In genomic region chr3:61251174-61251972, GRCh38 we compare ENCODE assay signal across 1 cellular context.
A peak's percentile ranks its signal among the peaks of the same experiment; 100 is the strongest.
TF ChIP-seq lines count a peak whose summit lies in the region.

Gene FHIT, minus strand, starts transcription at chr3:61251452.

TF ChIP-seq in K562, 482 proteins besides CTCF, POLR2A, EP300 and RAD21 (continued from another document and continues in another):
- TF ChIP-seq, protein P1, sequence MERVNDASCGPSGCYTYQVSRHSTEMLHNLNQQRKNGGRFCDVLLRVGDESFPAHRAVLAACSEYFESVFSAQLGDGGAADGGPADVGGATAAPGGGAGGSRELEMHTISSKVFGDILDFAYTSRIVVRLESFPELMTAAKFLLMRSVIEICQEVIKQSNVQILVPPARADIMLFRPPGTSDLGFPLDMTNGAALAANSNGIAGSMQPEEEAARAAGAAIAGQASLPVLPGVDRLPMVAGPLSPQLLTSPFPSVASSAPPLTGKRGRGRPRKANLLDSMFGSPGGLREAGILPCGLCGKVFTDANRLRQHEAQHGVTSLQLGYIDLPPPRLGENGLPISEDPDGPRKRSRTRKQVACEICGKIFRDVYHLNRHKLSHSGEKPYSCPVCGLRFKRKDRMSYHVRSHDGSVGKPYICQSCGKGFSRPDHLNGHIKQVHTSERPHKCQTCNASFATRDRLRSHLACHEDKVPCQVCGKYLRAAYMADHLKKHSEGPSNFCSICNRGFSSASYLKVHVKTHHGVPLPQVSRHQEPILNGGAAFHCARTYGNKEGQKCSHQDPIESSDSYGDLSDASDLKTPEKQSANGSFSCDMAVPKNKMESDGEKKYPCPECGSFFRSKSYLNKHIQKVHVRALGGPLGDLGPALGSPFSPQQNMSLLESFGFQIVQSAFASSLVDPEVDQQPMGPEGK (CRISPR knock-in tag; IDR thresholded peaks at IDR 0.05; ENCODE audit: borderline replicate concordance): no peak
- TF ChIP-seq SAFB (IDR thresholded peaks at IDR 0.05; ENCODE audit: borderline replicate concordance, low read depth, low read length): no peak
- TF ChIP-seq ZNF561 (CRISPR knock-in tag; conservative IDR thresholded peaks at IDR 0.05): no peak
- no peak for TF ChIP-seq SFPQ (IDR thresholded peaks at IDR 0.05; ENCODE audit: low read depth, low read length)
- TF ChIP-seq, protein P2, sequence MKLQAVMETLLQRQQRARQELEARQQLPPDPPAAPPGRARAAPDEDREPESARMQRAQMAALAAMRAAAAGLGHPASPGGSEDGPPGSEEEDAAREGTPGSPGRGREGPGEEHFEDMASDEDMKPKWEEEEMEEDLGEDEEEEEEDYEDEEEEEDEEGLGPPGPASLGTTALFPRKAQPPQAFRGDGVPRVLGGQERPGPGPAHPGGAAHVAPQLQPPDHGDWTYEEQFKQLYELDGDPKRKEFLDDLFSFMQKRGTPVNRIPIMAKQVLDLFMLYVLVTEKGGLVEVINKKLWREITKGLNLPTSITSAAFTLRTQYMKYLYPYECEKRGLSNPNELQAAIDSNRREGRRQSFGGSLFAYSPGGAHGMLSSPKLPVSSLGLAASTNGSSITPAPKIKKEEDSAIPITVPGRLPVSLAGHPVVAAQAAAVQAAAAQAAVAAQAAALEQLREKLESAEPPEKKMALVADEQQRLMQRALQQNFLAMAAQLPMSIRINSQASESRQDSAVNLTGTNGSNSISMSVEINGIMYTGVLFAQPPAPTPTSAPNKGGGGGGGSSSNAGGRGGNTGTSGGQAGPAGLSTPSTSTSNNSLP (IDR thresholded peaks at IDR 0.05; ENCODE audit: borderline replicate concordance, low read depth, low read length): no peak
- peak; percentile 73 for TF ChIP-seq RBM25 (IDR thresholded peaks at IDR 0.05; ENCODE audit: low read depth, low read length, severe bottlenecking)
- no peak for TF ChIP-seq PHB (CRISPR knock-in tag; IDR thresholded peaks at IDR 0.05)
- peak; percentile 80 for TF ChIP-seq RFX1 (IDR thresholded peaks at IDR 0.05)
- no peak for TF ChIP-seq PCBP1 (IDR thresholded peaks at IDR 0.05; ENCODE audit: low read depth, low read length, poor library complexity, severe bottlenecking)
- TF ChIP-seq NFE2L1 (tag; IDR thresholded peaks at IDR 0.05; ENCODE audit: borderline replicate concordance, low read depth): no peak
- no peak for TF ChIP-seq ATF1 (CRISPR knock-in tag; IDR thresholded peaks at IDR 0.05)
- peak; percentile 61 for TF ChIP-seq ATF1 (tag; IDR thresholded peaks at IDR 0.05)
- TF ChIP-seq, protein P3, sequence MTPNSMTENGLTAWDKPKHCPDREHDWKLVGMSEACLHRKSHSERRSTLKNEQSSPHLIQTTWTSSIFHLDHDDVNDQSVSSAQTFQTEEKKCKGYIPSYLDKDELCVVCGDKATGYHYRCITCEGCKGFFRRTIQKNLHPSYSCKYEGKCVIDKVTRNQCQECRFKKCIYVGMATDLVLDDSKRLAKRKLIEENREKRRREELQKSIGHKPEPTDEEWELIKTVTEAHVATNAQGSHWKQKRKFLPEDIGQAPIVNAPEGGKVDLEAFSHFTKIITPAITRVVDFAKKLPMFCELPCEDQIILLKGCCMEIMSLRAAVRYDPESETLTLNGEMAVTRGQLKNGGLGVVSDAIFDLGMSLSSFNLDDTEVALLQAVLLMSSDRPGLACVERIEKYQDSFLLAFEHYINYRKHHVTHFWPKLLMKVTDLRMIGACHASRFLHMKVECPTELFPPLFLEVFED (CRISPR knock-in tag; conservative IDR thresholded peaks at IDR 0.05): no peak
- TF ChIP-seq FOXA1 (IDR thresholded peaks at IDR 0.05; ENCODE audit: borderline replicate concordance): no peak
- TF ChIP-seq KAT8 (IDR thresholded peaks at IDR 0.05; ENCODE audit: low read depth): no peak
- TF ChIP-seq, protein P4, sequence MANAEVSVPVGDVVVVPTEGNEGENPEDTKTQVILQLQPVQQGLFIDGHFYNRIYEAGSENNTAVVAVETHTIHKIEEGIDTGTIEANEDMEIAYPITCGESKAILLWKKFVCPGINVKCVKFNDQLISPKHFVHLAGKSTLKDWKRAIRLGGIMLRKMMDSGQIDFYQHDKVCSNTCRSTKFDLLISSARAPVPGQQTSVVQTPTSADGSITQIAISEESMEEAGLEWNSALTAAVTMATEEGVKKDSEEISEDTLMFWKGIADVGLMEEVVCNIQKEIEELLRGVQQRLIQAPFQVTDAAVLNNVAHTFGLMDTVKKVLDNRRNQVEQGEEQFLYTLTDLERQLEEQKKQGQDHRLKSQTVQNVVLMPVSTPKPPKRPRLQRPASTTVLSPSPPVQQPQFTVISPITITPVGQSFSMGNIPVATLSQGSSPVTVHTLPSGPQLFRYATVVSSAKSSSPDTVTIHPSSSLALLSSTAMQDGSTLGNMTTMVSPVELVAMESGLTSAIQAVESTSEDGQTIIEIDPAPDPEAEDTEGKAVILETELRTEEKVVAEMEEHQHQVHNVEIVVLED (CRISPR knock-in tag; IDR thresholded peaks at IDR 0.05): no peak
- TF ChIP-seq RAD51 (IDR thresholded peaks at IDR 0.05; ENCODE audit: borderline replicate concordance, low read depth): no peak
- TF ChIP-seq SIX5 (IDR thresholded peaks at IDR 0.05; ENCODE audit: borderline replicate concordance in 1 of 2, insufficient read depth in 1 of 2, low read depth in 1 of 2, low read length in 2 of 2): peak; percentile 61 to 67; a peak in 3 of 4 replicates
- TF ChIP-seq, protein P5, sequence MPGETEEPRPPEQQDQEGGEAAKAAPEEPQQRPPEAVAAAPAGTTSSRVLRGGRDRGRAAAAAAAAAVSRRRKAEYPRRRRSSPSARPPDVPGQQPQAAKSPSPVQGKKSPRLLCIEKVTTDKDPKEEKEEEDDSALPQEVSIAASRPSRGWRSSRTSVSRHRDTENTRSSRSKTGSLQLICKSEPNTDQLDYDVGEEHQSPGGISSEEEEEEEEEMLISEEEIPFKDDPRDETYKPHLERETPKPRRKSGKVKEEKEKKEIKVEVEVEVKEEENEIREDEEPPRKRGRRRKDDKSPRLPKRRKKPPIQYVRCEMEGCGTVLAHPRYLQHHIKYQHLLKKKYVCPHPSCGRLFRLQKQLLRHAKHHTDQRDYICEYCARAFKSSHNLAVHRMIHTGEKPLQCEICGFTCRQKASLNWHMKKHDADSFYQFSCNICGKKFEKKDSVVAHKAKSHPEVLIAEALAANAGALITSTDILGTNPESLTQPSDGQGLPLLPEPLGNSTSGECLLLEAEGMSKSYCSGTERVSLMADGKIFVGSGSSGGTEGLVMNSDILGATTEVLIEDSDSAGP (CRISPR knock-in tag; IDR thresholded peaks at IDR 0.05): no peak
- TF ChIP-seq, protein P6, sequence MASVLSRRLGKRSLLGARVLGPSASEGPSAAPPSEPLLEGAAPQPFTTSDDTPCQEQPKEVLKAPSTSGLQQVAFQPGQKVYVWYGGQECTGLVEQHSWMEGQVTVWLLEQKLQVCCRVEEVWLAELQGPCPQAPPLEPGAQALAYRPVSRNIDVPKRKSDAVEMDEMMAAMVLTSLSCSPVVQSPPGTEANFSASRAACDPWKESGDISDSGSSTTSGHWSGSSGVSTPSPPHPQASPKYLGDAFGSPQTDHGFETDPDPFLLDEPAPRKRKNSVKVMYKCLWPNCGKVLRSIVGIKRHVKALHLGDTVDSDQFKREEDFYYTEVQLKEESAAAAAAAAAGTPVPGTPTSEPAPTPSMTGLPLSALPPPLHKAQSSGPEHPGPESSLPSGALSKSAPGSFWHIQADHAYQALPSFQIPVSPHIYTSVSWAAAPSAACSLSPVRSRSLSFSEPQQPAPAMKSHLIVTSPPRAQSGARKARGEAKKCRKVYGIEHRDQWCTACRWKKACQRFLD (CRISPR knock-in tag; IDR thresholded peaks at IDR 0.05): no peak
- TF ChIP-seq BCOR (IDR thresholded peaks at IDR 0.05): no peak
- TF ChIP-seq MEF2D (tag; conservative IDR thresholded peaks at IDR 0.05; ENCODE audit: low read depth): no peak
- peak; percentile 62 for TF ChIP-seq POLR2AphosphoS5 (IDR thresholded peaks at IDR 0.05; ENCODE audit: control insufficient read depth, insufficient read depth, low read depth, low read length)
- TF ChIP-seq, protein P7, sequence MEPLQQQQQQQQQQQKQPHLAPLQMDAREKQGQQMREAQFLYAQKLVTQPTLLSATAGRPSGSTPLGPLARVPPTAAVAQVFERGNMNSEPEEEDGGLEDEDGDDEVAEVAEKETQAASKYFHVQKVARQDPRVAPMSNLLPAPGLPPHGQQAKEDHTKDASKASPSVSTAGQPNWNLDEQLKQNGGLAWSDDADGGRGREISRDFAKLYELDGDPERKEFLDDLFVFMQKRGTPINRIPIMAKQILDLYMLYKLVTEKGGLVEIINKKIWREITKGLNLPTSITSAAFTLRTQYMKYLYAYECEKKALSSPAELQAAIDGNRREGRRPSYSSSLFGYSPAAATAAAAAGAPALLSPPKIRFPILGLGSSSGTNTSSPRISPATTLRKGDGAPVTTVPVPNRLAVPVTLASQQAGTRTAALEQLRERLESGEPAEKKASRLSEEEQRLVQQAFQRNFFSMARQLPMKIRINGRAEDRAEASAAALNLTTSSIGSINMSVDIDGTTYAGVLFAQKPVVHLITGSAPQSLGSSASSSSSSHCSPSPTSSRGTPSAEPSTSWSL (CRISPR knock-in tag; IDR thresholded peaks at IDR 0.05; ENCODE audit: borderline replicate concordance): no peak
- TF ChIP-seq TSC22D4 (tag; IDR thresholded peaks at IDR 0.05): no peak
- TF ChIP-seq, protein P8, sequence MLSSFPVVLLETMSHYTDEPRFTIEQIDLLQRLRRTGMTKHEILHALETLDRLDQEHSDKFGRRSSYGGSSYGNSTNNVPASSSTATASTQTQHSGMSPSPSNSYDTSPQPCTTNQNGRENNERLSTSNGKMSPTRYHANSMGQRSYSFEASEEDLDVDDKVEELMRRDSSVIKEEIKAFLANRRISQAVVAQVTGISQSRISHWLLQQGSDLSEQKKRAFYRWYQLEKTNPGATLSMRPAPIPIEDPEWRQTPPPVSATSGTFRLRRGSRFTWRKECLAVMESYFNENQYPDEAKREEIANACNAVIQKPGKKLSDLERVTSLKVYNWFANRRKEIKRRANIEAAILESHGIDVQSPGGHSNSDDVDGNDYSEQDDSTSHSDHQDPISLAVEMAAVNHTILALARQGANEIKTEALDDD (IDR thresholded peaks at IDR 0.05): no peak
- no peak for TF ChIP-seq ZNF197 (CRISPR knock-in tag; IDR thresholded peaks at IDR 0.05; ENCODE audit: low read depth)
- TF ChIP-seq CREM (IDR thresholded peaks at IDR 0.05; ENCODE audit: low read depth): peak; percentile 53
- TF ChIP-seq NR2C1 (IDR thresholded peaks at IDR 0.05): peak; percentile 70; the same call in 1 of the 2 replicates
- peak; percentile 83 for TF ChIP-seq NR2C1 (tag; IDR thresholded peaks at IDR 0.05)
- TF ChIP-seq, protein P9, sequence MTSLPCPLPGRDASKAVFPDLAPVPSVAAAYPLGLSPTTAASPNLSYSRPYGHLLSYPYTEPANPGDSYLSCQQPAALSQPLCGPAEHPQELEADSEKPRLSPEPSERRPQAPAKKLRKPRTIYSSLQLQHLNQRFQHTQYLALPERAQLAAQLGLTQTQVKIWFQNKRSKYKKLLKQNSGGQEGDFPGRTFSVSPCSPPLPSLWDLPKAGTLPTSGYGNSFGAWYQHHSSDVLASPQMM (CRISPR knock-in tag; IDR thresholded peaks at IDR 0.05): no peak
- no peak for TF ChIP-seq NR4A1 (CRISPR knock-in tag; IDR thresholded peaks at IDR 0.05)
- no peak for TF ChIP-seq NR4A1 (tag; IDR thresholded peaks at IDR 0.05)
- no peak for TF ChIP-seq KDM2B (CRISPR knock-in tag; IDR thresholded peaks at IDR 0.05)
- no peak for TF ChIP-seq ZNF699 (CRISPR knock-in tag; IDR thresholded peaks at IDR 0.05; ENCODE audit: insufficient replicate concordance)
- no peak for TF ChIP-seq CEBPG (CRISPR knock-in tag; IDR thresholded peaks at IDR 0.05)
- TF ChIP-seq CEBPG (tag; conservative IDR thresholded peaks at IDR 0.05 in 1 of 2, IDR thresholded peaks at IDR 0.05 in 1 of 2): no peak
- TF ChIP-seq SMC3 (conservative IDR thresholded peaks at IDR 0.05; ENCODE audit: insufficient read depth, low read depth, low read length): no peak
- TF ChIP-seq ZC3H8 (IDR thresholded peaks at IDR 0.05): no peak
- no peak; the same call in 1 of the 2 replicates for TF ChIP-seq MYC (IDR thresholded peaks at IDR 0.05; ENCODE audit: low read depth, low read length)
- TF ChIP-seq MYC (CRISPR knock-in tag; IDR thresholded peaks at IDR 0.05; ENCODE audit: borderline replicate concordance, low read depth): no peak
- TF ChIP-seq LARP7 (IDR thresholded peaks at IDR 0.05): no peak
- TF ChIP-seq HINFP (tag; conservative IDR thresholded peaks at IDR 0.05; ENCODE audit: low read depth): no peak
- no peak for TF ChIP-seq ZHX1 (conservative IDR thresholded peaks at IDR 0.05; ENCODE audit: low read length)
- no peak for TF ChIP-seq ZNF175 (CRISPR knock-in tag; IDR thresholded peaks at IDR 0.05; ENCODE audit: low read depth)
